ENCODE assay signal across 8 cellular contexts in genomic region chr12:103930787-103931536, GRCh38. TPM values are rescaled to one million over a fixed set of nuclear protein-coding genes. Genes with fewer than 3 reads are reported as not detected.
DNase-seq lines count a peak whose midpoint lies in the region; ATAC-seq and TF ChIP-seq lines count a peak whose summit lies in the region.

No MANE protein-coding gene starts in this region.

- peak overlapping the region; percentile 48 for H3K9ac ChIP-seq in SU-DHL-6 (ENCODE audit: low read length)

- peaks cover 9% of the 10 kb centered on the region; the same call in 1 of the 2 replicates for H3K36me3 ChIP-seq in SU-DHL-6 (ENCODE audit: low read length)

- no peak overlapping the region for H2AFZ ChIP-seq in SU-DHL-6 (ENCODE audit: low read depth, low read length, severe bottlenecking)

- peaks cover 18% of the 10 kb centered on the region for H3F3A ChIP-seq in SU-DHL-6 (ENCODE audit: insufficient read depth)

- H3K27ac ChIP-seq in SU-DHL-6 (ENCODE audit: low read depth, low read length) (no peak overlapping the region), cingulate gyrus (ENCODE audit: low read depth, low read length) (peak overlapping the region; percentile 82)

- intact Hi-C loops in left colon (cut with DNase I, micrococcal nuclease) = no loop called here

- H3K9me3 ChIP-seq in SU-DHL-6 (ENCODE audit: insufficient read depth, low read length) = no peaks in the 10 kb centered on the region

- 0 out of 2 replicates have a peak, but pooled peaks cover 3% of the 10 kb centered on the region for H4K20me1 ChIP-seq in SU-DHL-6 (ENCODE audit: low read depth, low read length)

- peak overlapping the region; percentile 68 for H3K4me2 ChIP-seq in SU-DHL-6 (ENCODE audit: low read depth, low read length, poor library complexity, severe bottlenecking)

- no peaks in the 10 kb centered on the region for H3K79me2 ChIP-seq in SU-DHL-6 (ENCODE audit: insufficient read depth, low read length)

- H3K27me3 ChIP-seq in SU-DHL-6 (ENCODE audit: low read length) = no peaks in the 10 kb centered on the region

- no peak for ATAC-seq in left colon
- no peak for ATAC-seq in GM18868 (IDR thresholded peaks at IDR 0.05; ENCODE audit: unreplicated experiment)
- no peak for ATAC-seq in HG03460 (IDR thresholded peaks at IDR 0.05; ENCODE audit: unreplicated experiment)

- no peak for TF ChIP-seq CTCF in SU-DHL-6 (IDR thresholded peaks at IDR 0.05; ENCODE audit: insufficient read depth, low read length, poor library complexity, severe bottlenecking)

- peak overlapping the region; percentile 48 for H3K4me3 ChIP-seq in SU-DHL-6 (ENCODE audit: insufficient read depth, low read length, poor library complexity, severe bottlenecking)

- no peaks in the 10 kb centered on the region for H3K9me2 ChIP-seq in SU-DHL-6 (replicated peaks; ENCODE audit: insufficient read depth, low read length)

- DNase-seq in activated T-cell treated with anti-CD3 and anti-CD28 coated beads for 1 hour (ENCODE audit: low read depth) = peak; percentile 4
- DNase-seq in activated T-cell treated with anti-CD3 and anti-CD28 coated beads, Interleukin-2, amount 50 U/mL, for 1 hour = no peak
- DNase-seq in left colon = peak; percentile 47 to 53
- peak; percentile 39 to 54 for DNase-seq in stimulated activated CD4-positive, alpha-beta T cell treated with anti-CD3 and anti-CD28 coated beads, Interleukin-2, amount 100 ng/mL, for 24 hours

RNA-seq across cellular contexts. Expression of gene HSP90B1, which starts 0.8 kb away (rescaled TPM):
- total RNA-seq in left colon = 100 to 1,000 TPM; 440 to 482 TPM

RNA-seq across cellular contexts. Expression of gene TDG, which starts 34.7 kb away (rescaled TPM):
- 10 to 100 TPM; 22.7 to 31.6 TPM for total RNA-seq in left colon
